Comparison of ENCODE assay signal across 9 cellular contexts in the genomic region with DNA sequence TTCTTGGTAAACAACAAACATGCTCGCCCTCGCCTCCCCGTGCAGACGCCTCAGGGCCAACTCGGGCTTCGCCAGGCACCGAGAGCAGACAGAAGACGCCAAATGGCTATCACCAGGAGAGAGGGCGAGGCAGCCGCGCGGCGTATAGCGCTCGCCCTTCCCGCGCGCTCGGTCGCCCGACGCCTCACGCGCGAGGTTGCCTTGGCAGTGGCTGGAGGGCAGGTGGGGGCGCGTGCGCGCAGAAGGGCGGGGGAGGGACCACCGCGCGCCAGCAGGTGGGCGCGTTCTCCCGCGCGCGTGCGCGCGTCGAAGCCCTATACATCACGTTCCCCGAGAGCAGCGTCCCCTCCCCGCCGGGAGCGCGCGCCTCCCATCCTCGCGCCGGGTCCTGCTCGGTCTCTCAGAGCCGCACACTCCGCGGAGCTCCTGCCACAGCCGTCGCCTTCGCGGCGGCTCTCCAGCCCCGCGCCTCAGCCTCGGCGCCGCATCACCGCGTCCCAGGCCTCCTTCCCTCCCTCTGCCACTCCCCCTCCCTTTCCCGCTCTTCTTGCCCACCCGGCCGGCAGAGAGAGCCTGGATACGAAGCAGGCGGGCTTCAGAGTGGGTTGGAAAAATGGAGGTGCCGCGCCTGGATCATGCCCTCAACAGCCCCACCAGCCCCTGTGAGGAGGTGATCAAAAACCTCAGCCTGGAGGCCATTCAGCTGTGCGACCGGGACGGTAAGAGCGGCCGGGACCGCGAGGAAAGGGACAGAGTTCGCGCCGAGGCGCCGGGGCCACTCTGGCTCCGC. TPM values are rescaled to one million over a fixed set of nuclear protein-coding genes. Genes with fewer than 3 reads are reported as not detected.
DNase-seq lines count a peak whose midpoint lies in the region; ATAC-seq and TF ChIP-seq lines count a peak whose summit lies in the region.
"Had no signal": no experiment of that assay in that cellular context is flagged by ENCODE, and none has a peak within 500 bp of the region (broad histone marks: within the 10 kb centered on the region; RNA-seq: fewer than 3 reads in every experiment).

TSS of gene PHYHIPL (plus strand) at position 403 of the 790 bp plus-strand sequence. CDS start at position 614, 211 bp downstream.

- no peaks in the 10 kb centered on the region for H3K36me3 ChIP-seq in GM23338 (ENCODE audit: insufficient read depth)
- no peaks in the 10 kb centered on the region for H3K36me3 ChIP-seq in osteoblast (ENCODE audit: insufficient read depth, low read length)

- no peaks in the 10 kb centered on the region for H3K9me3 Mint-ChIP-seq in GM23338

- H3F3A ChIP-seq in GM23338 (replicated peaks; ENCODE audit: low read depth), result no peaks in the 10 kb centered on the region

- H3K27ac ChIP-seq in GM23338 (ENCODE audit: low read depth), result no peak within 1 kb of the TSS
- H3K27ac ChIP-seq in foreskin keratinocyte, result no peak within 1 kb of the TSS
- H3K27ac ChIP-seq in osteoblast (ENCODE audit: low read depth, low read length), result no peak within 1 kb of the TSS

- H3K4me1 Mint-ChIP-seq in GM23338, result peaks cover 4% of the 10 kb centered on the region; the same call in 1 of the 3 replicates

- H3K4me3 ChIP-seq in GM23338 (peak within 1 kb of the TSS; percentile 57), osteoblast (ENCODE audit: insufficient read depth, low read length) (no peak within 1 kb of the TSS)

- H3K4me2 ChIP-seq in GM23338 (peak within 1 kb of the TSS; percentile 78), osteoblast (ENCODE audit: insufficient read depth, low read length) (peak within 1 kb of the TSS; percentile 8)

- TF ChIP-seq CTCF in GM23338 (conservative IDR thresholded peaks at IDR 0.05; ENCODE audit: low read depth in 2 of 2) (no peak), foreskin keratinocyte (conservative IDR thresholded peaks at IDR 0.05) (no peak), osteoblast (IDR thresholded peaks at IDR 0.05; ENCODE audit: extremely low read depth, low read depth, low read length) (no peak)

- H3K27ac Mint-ChIP-seq in GM23338, result no peak within 1 kb of the TSS

- H3K4me1 ChIP-seq in GM23338 (ENCODE audit: insufficient read depth) (no peaks in the 10 kb centered on the region; the same call in 1 of the 2 replicates), foreskin keratinocyte (no peaks in the 10 kb centered on the region), osteoblast (ENCODE audit: insufficient read depth, low read length) (no peaks in the 10 kb centered on the region)

- peak; percentile 83 for ATAC-seq in GM23338
- peak; percentile 34 for ATAC-seq in foreskin keratinocyte
- no peak for ATAC-seq in HG02759 (IDR thresholded peaks at IDR 0.05; ENCODE audit: unreplicated experiment)
- ATAC-seq in esophagus mucosa, result no peak

- H3K27me3 ChIP-seq in GM23338 (ENCODE audit: insufficient read depth), result peaks cover 46% of the 10 kb centered on the region
- peaks cover 32% of the 10 kb centered on the region for H3K27me3 ChIP-seq in foreskin keratinocyte
- H3K27me3 ChIP-seq in osteoblast (ENCODE audit: insufficient read depth, low read length), result peaks cover 35% of the 10 kb centered on the region

- DNase-seq in GM23338 (ENCODE audit: low spot score) (peak; percentile 68), NCI-H748 treated with DMSO at 0.1 percent for 48 hours (lab: John Stamatoyannopoulos, UW) (peak; percentile 46), foreskin keratinocyte (no peak), osteoblast (ENCODE audit: insufficient read length, low spot score, missing footprints) (peak; percentile 27), UCSD-AML1 (lab: John Stamatoyannopoulos, UW; ENCODE audit: unreplicated experiment) (no peak), NCI-H2171 (lab: John Stamatoyannopoulos, UW) (no peak)

- no peaks in the 10 kb centered on the region for H3K36me3 Mint-ChIP-seq in GM23338 (ENCODE audit: low read depth)

- H3K9me3 ChIP-seq in osteoblast (ENCODE audit: low read depth, low read length), result no peaks in the 10 kb centered on the region

- no peaks in the 10 kb centered on the region for H3K9me2 ChIP-seq in GM23338 (ENCODE audit: insufficient read depth)

- H4K20me1 ChIP-seq in GM23338 (replicated peaks; ENCODE audit: insufficient read depth), result no peaks in the 10 kb centered on the region
- H4K20me1 ChIP-seq in osteoblast (ENCODE audit: insufficient read depth, low read length), result no peaks in the 10 kb centered on the region

- H3K27me3 Mint-ChIP-seq in GM23338 (ENCODE audit: insufficient read depth, low read depth, poor library complexity), result peaks cover 29% of the 10 kb centered on the region

- peak within 1 kb of the TSS; percentile 93 for H2AFZ ChIP-seq in GM23338
- H2AFZ ChIP-seq in osteoblast (ENCODE audit: low read length), result no peak within 1 kb of the TSS

- H3K79me2 ChIP-seq in GM23338 (replicated peaks; ENCODE audit: insufficient read depth) (no peaks in the 10 kb centered on the region), osteoblast (ENCODE audit: insufficient read depth, low read length) (no peaks in the 10 kb centered on the region)

- peak within 1 kb of the TSS; percentile 81 for H3K4me3 Mint-ChIP-seq in GM23338

TF ChIP-seq in GM23338, 12 proteins besides CTCF, POLR2A, EP300 and RAD21:
- TF ChIP-seq JUNB (IDR thresholded peaks at IDR 0.05; ENCODE audit: unreplicated experiment), result no peak
- no peak for TF ChIP-seq STAT1 (IDR thresholded peaks at IDR 0.05; ENCODE audit: unreplicated experiment)
- no peak for TF ChIP-seq ETS1 (IDR thresholded peaks at IDR 0.05)
- TF ChIP-seq, protein P1, sequence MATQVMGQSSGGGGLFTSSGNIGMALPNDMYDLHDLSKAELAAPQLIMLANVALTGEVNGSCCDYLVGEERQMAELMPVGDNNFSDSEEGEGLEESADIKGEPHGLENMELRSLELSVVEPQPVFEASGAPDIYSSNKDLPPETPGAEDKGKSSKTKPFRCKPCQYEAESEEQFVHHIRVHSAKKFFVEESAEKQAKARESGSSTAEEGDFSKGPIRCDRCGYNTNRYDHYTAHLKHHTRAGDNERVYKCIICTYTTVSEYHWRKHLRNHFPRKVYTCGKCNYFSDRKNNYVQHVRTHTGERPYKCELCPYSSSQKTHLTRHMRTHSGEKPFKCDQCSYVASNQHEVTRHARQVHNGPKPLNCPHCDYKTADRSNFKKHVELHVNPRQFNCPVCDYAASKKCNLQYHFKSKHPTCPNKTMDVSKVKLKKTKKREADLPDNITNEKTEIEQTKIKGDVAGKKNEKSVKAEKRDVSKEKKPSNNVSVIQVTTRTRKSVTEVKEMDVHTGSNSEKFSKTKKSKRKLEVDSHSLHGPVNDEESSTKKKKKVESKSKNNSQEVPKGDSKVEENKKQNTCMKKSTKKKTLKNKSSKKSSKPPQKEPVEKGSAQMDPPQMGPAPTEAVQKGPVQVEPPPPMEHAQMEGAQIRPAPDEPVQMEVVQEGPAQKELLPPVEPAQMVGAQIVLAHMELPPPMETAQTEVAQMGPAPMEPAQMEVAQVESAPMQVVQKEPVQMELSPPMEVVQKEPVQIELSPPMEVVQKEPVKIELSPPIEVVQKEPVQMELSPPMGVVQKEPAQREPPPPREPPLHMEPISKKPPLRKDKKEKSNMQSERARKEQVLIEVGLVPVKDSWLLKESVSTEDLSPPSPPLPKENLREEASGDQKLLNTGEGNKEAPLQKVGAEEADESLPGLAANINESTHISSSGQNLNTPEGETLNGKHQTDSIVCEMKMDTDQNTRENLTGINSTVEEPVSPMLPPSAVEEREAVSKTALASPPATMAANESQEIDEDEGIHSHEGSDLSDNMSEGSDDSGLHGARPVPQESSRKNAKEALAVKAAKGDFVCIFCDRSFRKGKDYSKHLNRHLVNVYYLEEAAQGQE (IDR thresholded peaks at IDR 0.05; ENCODE audit: unreplicated experiment), result peak; percentile 7

RNA-seq across cellular contexts. Expression of gene PHYHIPL, which starts in this region (rescaled TPM):
- 0.24 and 2.1 TPM in 2 replicates for total RNA-seq in GM23338 (2014; rRNA removed; shearing (Covaris generic))
- 0.27 and 0.63 TPM in 2 replicates for polyA plus RNA-seq in GM23338 (2016; fragmentation: Nextera tagmentation; extraction: Ambion mirVana)
- not detected in 2 replicates for total RNA-seq in foreskin keratinocyte
- polyA plus RNA-seq in foreskin keratinocyte, result 0.02 TPM in 1 of 2 replicates, not detected in the other
- not detected in 2 replicates for total RNA-seq in osteoblast
- not detected for total RNA-seq in esophagus mucosa
- total RNA-seq: HT1080 had no signal

Comparison
In these comparisons a context has a peak if more than half of its experiments do, and no peak if none do; other contexts are left out.
1. Peak in ATAC-seq in foreskin keratinocyte; RNA of the gene not detected or under 1 TPM.
2. Peak in DNase-seq and H3K4me2 ChIP-seq in osteoblast; RNA of the gene not detected or under 1 TPM.
3. DNase-seq: peak in GM23338 (single experiment) and NCI-H748 treated with DMSO at 0.1 percent for 48 hours (single experiment); none in foreskin keratinocyte (0 of 2), UCSD-AML1 (single experiment) and NCI-H2171 (single experiment).